Comparison of ENCODE assay signal across 27 cellular contexts in the genomic region with DNA sequence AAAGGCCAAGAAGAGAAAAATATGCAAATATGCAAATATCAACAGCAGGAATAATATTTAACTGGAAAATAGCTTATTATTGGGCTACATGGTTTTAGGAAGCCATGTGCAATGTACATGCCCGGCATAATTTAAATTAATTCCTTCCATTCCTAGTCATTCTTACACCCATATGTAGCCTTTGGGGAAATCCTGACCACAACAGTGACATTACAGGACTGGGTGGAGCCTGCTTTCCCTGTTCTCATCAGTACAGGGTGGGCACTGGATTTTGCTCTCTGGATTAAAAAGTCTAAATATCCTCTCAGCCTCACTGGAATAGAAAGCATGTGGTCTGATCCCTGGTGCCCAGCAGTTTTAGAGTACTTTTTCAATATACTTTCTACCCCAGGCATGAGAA.
"Had no signal": no experiment of that assay in that cellular context is flagged by ENCODE, and none has a peak within 500 bp of the region (broad histone marks: within the 10 kb centered on the region; RNA-seq: fewer than 3 reads in every experiment).

No MANE protein-coding gene starts in this region.

- H3K4me3 Mint-ChIP-seq: activated B cell treated with CpG ODN at 0.5 μM for 24 hours; activated CD8-positive, alpha-beta T cell treated with anti-CD3 and anti-CD28 coated beads for 36 hours; activated naive CD8-positive, alpha-beta T cell; activated T-cell treated with anti-CD3 and anti-CD28 coated beads, Interleukin-2, amount 50 U/mL, for 4 hours; activated T-helper 17 cell treated with anti-CD3 and anti-CD28 coated beads, Interleukin-2, amount 50 U/mL, for 72 hours; effector memory CD8-positive, alpha-beta T cell had no signal

- H3K27ac ChIP-seq: adrenal gland, body of pancreas, esophagus muscularis mucosa, foreskin keratinocyte, gastrocnemius medialis, WERI-Rb-1 had no signal

- H3K9me3 Mint-ChIP-seq: activated B cell treated with CpG ODN at 0.5 μM for 24 hours; activated CD8-positive, alpha-beta T cell treated with anti-CD3 and anti-CD28 coated beads for 36 hours; activated T-cell treated with anti-CD3 and anti-CD28 coated beads, Interleukin-2, amount 50 U/mL, for 4 hours; activated T-helper 17 cell treated with anti-CD3 and anti-CD28 coated beads, Interleukin-2, amount 50 U/mL, for 72 hours; effector memory CD8-positive, alpha-beta T cell had no signal

- H3K36me3 Mint-ChIP-seq: activated naive CD8-positive, alpha-beta T cell had no signal

- DNase-seq: activated B cell treated with CpG ODN at 0.5 μM for 24 hours; activated CD4-positive, alpha-beta T cell treated with anti-CD3 and anti-CD28 coated beads for 48 hours; activated CD4-positive, alpha-beta T cell treated with anti-CD3 and anti-CD28 coated beads, Interleukin-2, amount 50 U/mL, for 1 hour; activated CD4-positive, alpha-beta T cell treated with anti-CD3 and anti-CD28 coated beads, Interleukin-2, amount 50 U/mL, for 48 hours; activated CD8-positive, alpha-beta memory T cell treated with anti-CD3 and anti-CD28 coated beads for 24 hours; activated CD8-positive, alpha-beta T cell treated with anti-CD3 and anti-CD28 coated beads for 36 hours; activated effector memory CD4-positive, alpha-beta T cell treated with Interleukin-2 at 50 U/mL for 16 hours; activated gamma-delta T cell treated with Interleukin-2 at 50 U/mL for 16 hours; activated naive CD4-positive, alpha-beta T cell treated with anti-CD3 and anti-CD28 coated beads, Interleukin-2, amount 50 U/mL, for 16 hours; activated naive CD4-positive, alpha-beta T cell treated with Interleukin-2 at 50 U/mL for 16 hours; activated T-cell treated with anti-CD3 and anti-CD28 coated beads, Interleukin-2, amount 50 U/mL, for 4 hours; adrenal gland; amygdala; aorta; cortex of kidney; dermis blood vessel endothelial cell; effector CD4-positive, alpha-beta T cell; effector memory CD8-positive, alpha-beta T cell; erythroblast; gastrocnemius medialis; T-helper 2 cell; WERI-Rb-1 had no signal

- H3K4me1 ChIP-seq: adrenal gland, body of pancreas, esophagus muscularis mucosa, foreskin keratinocyte, gastrocnemius medialis had no signal

- H3K27ac Mint-ChIP-seq: activated B cell treated with CpG ODN at 0.5 μM for 24 hours; activated CD8-positive, alpha-beta T cell treated with anti-CD3 and anti-CD28 coated beads for 36 hours; activated naive CD8-positive, alpha-beta T cell; activated T-helper 17 cell treated with anti-CD3 and anti-CD28 coated beads, Interleukin-2, amount 50 U/mL, for 72 hours; effector memory CD8-positive, alpha-beta T cell had no signal

- H3K9me3 ChIP-seq: adrenal gland, body of pancreas, esophagus muscularis mucosa, gastrocnemius medialis had no signal

- H3K36me3 ChIP-seq: adrenal gland, gastrocnemius medialis, WERI-Rb-1 had no signal

- H3K27me3 ChIP-seq: adrenal gland, body of pancreas, esophagus muscularis mucosa, foreskin keratinocyte, gastrocnemius medialis had no signal

- H3K4me1 Mint-ChIP-seq: activated B cell treated with CpG ODN at 0.5 μM for 24 hours; activated T-helper 17 cell treated with anti-CD3 and anti-CD28 coated beads, Interleukin-2, amount 50 U/mL, for 72 hours had no signal

- H3K4me3 ChIP-seq: adrenal gland, body of pancreas, esophagus muscularis mucosa, gastrocnemius medialis had no signal
